8 cellular contexts compared by ENCODE assay signal in the genomic region with DNA sequence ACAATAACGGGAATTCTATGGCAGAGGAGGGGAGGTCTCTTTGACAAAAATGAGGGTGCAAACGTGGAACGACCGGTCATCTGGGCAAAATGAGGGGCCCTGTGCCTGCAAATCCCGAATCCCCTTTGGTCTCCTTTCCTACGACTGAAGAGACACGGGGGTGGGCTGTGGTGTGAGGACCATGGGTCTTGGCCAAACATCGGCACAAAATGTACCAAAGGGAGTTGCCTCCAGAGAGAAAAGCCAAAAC. TPM values are rescaled to one million over a fixed set of nuclear protein-coding genes. Genes with fewer than 3 reads are reported as not detected.
DNase-seq lines count a peak whose midpoint lies in the region; ATAC-seq and TF ChIP-seq lines count a peak whose summit lies in the region.

No MANE protein-coding gene starts in this region.

- TF ChIP-seq RAD21 in liver (IDR thresholded peaks at IDR 0.05) = no peak

- TF ChIP-seq POLR2A in adrenal gland (IDR thresholded peaks at IDR 0.05) = no peak

- no peak for ATAC-seq in GM21390 (IDR thresholded peaks at IDR 0.05; ENCODE audit: unreplicated experiment)

- peaks cover 34% of the 10 kb centered on the region for H3K4me1 Mint-ChIP-seq in HFFc6 (ENCODE audit: low read depth)

- H3K27me3 ChIP-seq in adrenal gland = no peaks in the 10 kb centered on the region
- no peaks in the 10 kb centered on the region for H3K27me3 ChIP-seq in liver (ENCODE audit: control insufficient read depth in 4 of 4, insufficient read depth in 4 of 4, low read length in 3 of 4)
- no peaks in the 10 kb centered on the region for H3K27me3 ChIP-seq in tibial artery

- H3K36me3 ChIP-seq in adrenal gland (replicated peaks in 1 of 2) (no peaks in the 10 kb centered on the region), liver (ENCODE audit: control insufficient read depth in 4 of 4, insufficient read depth in 3 of 4, low read depth in 1 of 4, low read length in 3 of 4) (no peaks in the 10 kb centered on the region), tibial artery (no peaks in the 10 kb centered on the region)

- POLR2A ChIA-PET in AG04449 (lab: Yijun Ruan, JAX) = interaction anchor here (0.7 to 1.0 kb wide), 2 partner anchors 12 to 79 kb away, joined by 3 to 4 read pairs; no protein-coding TSS in a partner anchor

- H3K4me3 Mint-ChIP-seq in HFFc6 = peak overlapping the region; percentile 99

- H3K4me1 ChIP-seq in adrenal gland (replicated peaks in 1 of 2) = peaks cover 25 to 49% of the 10 kb centered on the region in 2 donors
- H3K4me1 ChIP-seq in liver (ENCODE audit: control insufficient read depth in 4 of 4, insufficient read depth in 4 of 4, low read length in 3 of 4) = peaks cover 9 to 33% (median 20%) of the 10 kb centered on the region in 4 donors
- H3K4me1 ChIP-seq in tibial artery = peaks cover 0 to 54% (median 36%) of the 10 kb centered on the region in 4 donors

- H3K27ac ChIP-seq in adrenal gland = peak overlapping the region; percentile 81 to 100 (median 99)
- H3K27ac ChIP-seq in liver (ENCODE audit: low read depth in 1 of 2, low read length in 2 of 2) = peak overlapping the region; percentile 89 to 97
- peak overlapping the region; percentile 91 to 96 for H3K27ac ChIP-seq in tibial artery

- CTCF ChIA-PET in AG04449 (lab: Yijun Ruan, JAX) = no interaction called here

- DNase-seq in AG04449 (ENCODE audit: low read depth, low spot score) (no peak), HFFc6 (no peak), adrenal gland (peak in 1 of 7 donors; percentile 65), tibial artery (peak in 1 of 2 donors; percentile 56), RPMI8226 (no peak)
- DNase-seq in stimulated activated CD4-positive, alpha-beta T cell treated with anti-CD3 and anti-CD28 coated beads, Interleukin-2, amount 100 ng/mL, for 48 hours = no peak

- H3K9ac ChIP-seq in liver (ENCODE audit: low read depth in 1 of 2, low read length in 2 of 2) = peak overlapping the region; percentile 56 to 94

- H3K27ac Mint-ChIP-seq in HFFc6 = peak overlapping the region; percentile 100

- H3K4me3 ChIP-seq in AG04449 (ENCODE audit: low read depth, low read length) (peak overlapping the region; percentile 74), adrenal gland (peak overlapping the region; percentile 1 to 81 (median 41)), liver (ENCODE audit: low read depth in 1 of 3, low read length in 3 of 3) (peak overlapping the region; percentile 71 to 95 (median 91)), tibial artery (peak overlapping the region; percentile 61 to 84)

- WGBS in adrenal gland, 4 donors = 0 to 2% (median 1%) methylated on average over 8 of the region's 8 CpGs
- under 1% methylated on average over 8 of the region's 8 CpGs for WGBS in liver

- H3K27me3 Mint-ChIP-seq in HFFc6 (ENCODE audit: insufficient read depth) = no peaks in the 10 kb centered on the region

- intact Hi-C loops in adrenal gland (cut with DNase I) (loop anchor here in 1 of 2 donors (10.0 kb wide), 1 partner anchor 98 kb away; no protein-coding TSS in a partner anchor), tibial artery (cut with DNase I; ENCODE audit: low total_unique reads) (no loop called here)

- H3K36me3 Mint-ChIP-seq in HFFc6 (ENCODE audit: low read depth) = peaks cover 18% of the 10 kb centered on the region; the same call in 1 of the 2 replicates

- H3K9me3 ChIP-seq in adrenal gland (replicated peaks in 1 of 3) = no peaks in the 10 kb centered on the region
- no peaks in the 10 kb centered on the region for H3K9me3 ChIP-seq in liver (ENCODE audit: control insufficient read depth in 4 of 4, low read length in 3 of 4)
- no peaks in the 10 kb centered on the region for H3K9me3 ChIP-seq in tibial artery

- no peak for TF ChIP-seq CTCF in AG04449 (IDR thresholded peaks at IDR 0.05; ENCODE audit: insufficient read depth, low read length, missing control alignments)
- no peak for TF ChIP-seq CTCF in HFFc6 (IDR thresholded peaks at IDR 0.05)
- no peak for TF ChIP-seq CTCF in adrenal gland (IDR thresholded peaks at IDR 0.05)
- TF ChIP-seq CTCF in liver (IDR thresholded peaks at IDR 0.05; ENCODE audit: low read depth, low read length, missing input control) = no peak
- TF ChIP-seq CTCF in tibial artery (IDR thresholded peaks at IDR 0.05) = no peak

- H3K9me3 Mint-ChIP-seq in HFFc6 = no peaks in the 10 kb centered on the region

TF ChIP-seq in liver, 16 proteins besides CTCF, POLR2A, EP300 and RAD21:
- TF ChIP-seq TAF1 (conservative IDR thresholded peaks at IDR 0.05) (peak; percentile 50), NR2F2 (IDR thresholded peaks at IDR 0.05) (no peak)

RNA-seq across cellular contexts. Expression of a gene that starts 0.5 kb away (rescaled TPM):
- 10 to 100 TPM; 21.8 to 29.6 (median 25.5) TPM for total RNA-seq in HFFc6 (2021; fragmentation: NEBNext Ultra II Directional; extraction: Animal tissue kit (Norgen Biotek cat#: 25700))
- total RNA-seq in adrenal gland (10 to 100 TPM; 16.9 to 67.5 (median 49.8) TPM), liver (10 to 100 TPM; 22.9 to 32.6 TPM)
- polyA plus RNA-seq in adrenal gland (10 to 100 TPM; 21.6 to 43.0 (median 27.3) TPM), liver (10 to 100 TPM in 1 of 2 donors, 1 to 10 TPM in 1; 5.2 to 14.9 TPM)

Comparison
In these comparisons a context has a peak if more than half of its experiments do, and no peak if none do; other contexts are left out.
1. H3K4me3 ChIP-seq: peak in every context shown above with its lines; median percentile 91 in liver; 74 in AG04449; 72 in tibial artery; 41 in adrenal gland.